In genomic region chr21:39660596-39660995, GRCh38 we compare ENCODE assay signal across 8 cellular contexts. TPM values are rescaled to one million over a fixed set of nuclear protein-coding genes. Genes with fewer than 3 reads are reported as not detected.
A peak's percentile ranks its signal among the peaks of the same experiment; 100 is the strongest.
DNase-seq lines count a peak whose midpoint lies in the region; ATAC-seq, FAIRE-seq and TF ChIP-seq lines count a peak whose summit lies in the region.

No MANE protein-coding gene starts in this region.

- peak; percentile 62 for ATAC-seq in esophagus mucosa

- H2BK5ac ChIP-seq in neuronal stem cell (ENCODE audit: low read length) = no peak overlapping the region

- no peak overlapping the region for H4K8ac ChIP-seq in neuronal stem cell (ENCODE audit: low read depth, low read length)

- H4K91ac ChIP-seq in neuronal stem cell (ENCODE audit: low read depth, low read length, poor library complexity) = no peak overlapping the region

- CTCF ChIA-PET in GM10248 (lab: Yijun Ruan, JAX) = interaction anchor here (1.2 kb wide), 1 partner anchor 13 kb away, joined by 3 read pairs; no protein-coding TSS in a partner anchor

- H3K36me3 ChIP-seq in neuronal stem cell (replicated peaks in 1 of 2; ENCODE audit: control insufficient read depth in 2 of 2, insufficient read depth in 2 of 2, low read length in 2 of 2) = no peaks in the 10 kb centered on the region

- no peak overlapping the region for H2BK120ac ChIP-seq in neuronal stem cell (ENCODE audit: low read depth, low read length)

- no peak for TF ChIP-seq CTCF in GM10248 (IDR thresholded peaks at IDR 0.05; ENCODE audit: control extremely low read depth, extremely low read depth, low read depth, missing control alignments)

- no peak for FAIRE-seq in frontal cortex (lab: Jason Lieb, UNC)

- H3K79me1 ChIP-seq in neuronal stem cell (ENCODE audit: low read depth, low read length) = no peaks in the 10 kb centered on the region

- H3K27me3 ChIP-seq in neuronal stem cell (ENCODE audit: control insufficient read depth in 3 of 3, insufficient read depth in 3 of 3, low read depth in 1 of 3, low read length in 3 of 3) = no peaks in the 10 kb centered on the region

- H2BK12ac ChIP-seq in neuronal stem cell (ENCODE audit: low read length) = no peak overlapping the region

- peaks cover 4 to 7% of the 10 kb centered on the region in 2 donors for H3K4me1 ChIP-seq in neuronal stem cell (ENCODE audit: control insufficient read depth in 2 of 2, insufficient read depth in 1 of 2, low read depth in 1 of 2, low read length in 2 of 2)

- H3K23ac ChIP-seq in neuronal stem cell (ENCODE audit: low read depth, low read length, poor library complexity) = no peak overlapping the region

- no peak overlapping the region for H2BK15ac ChIP-seq in neuronal stem cell (ENCODE audit: low read length)

- no peak overlapping the region for H3K4me2 ChIP-seq in neuronal stem cell (ENCODE audit: insufficient read depth, low read length, poor library complexity, severe bottlenecking)

- no peak overlapping the region for H3K14ac ChIP-seq in neuronal stem cell (ENCODE audit: low read length)

- no peak overlapping the region for H2AK5ac ChIP-seq in neuronal stem cell (ENCODE audit: low read depth, low read length)

- peak; percentile 82 for DNase-seq in Caki2 (ENCODE audit: low read depth)
- DNase-seq in NCI-H774 (lab: John Stamatoyannopoulos, UW) = peak; percentile 43
- DNase-seq in neuronal stem cell (ENCODE audit: low spot score) = no peak
- DNase-seq in NCI-H187 (lab: John Stamatoyannopoulos, UW) = no peak
- no peak for DNase-seq in RKO (ENCODE audit: low spot score)
- DNase-seq in frontal cortex (ENCODE audit: low spot score in 2 of 2) = no peak
- DNase-seq in GM10248 (ENCODE audit: extremely low spot score) = no peak

- no peaks in the 10 kb centered on the region for H3K9me3 ChIP-seq in neuronal stem cell (replicated peaks in 1 of 2; ENCODE audit: control insufficient read depth in 2 of 2, insufficient read depth in 1 of 2, low read depth in 1 of 2, low read length in 2 of 2)

- H3K4me3 ChIP-seq in neuronal stem cell (ENCODE audit: low read length in 2 of 2) = no peak overlapping the region

- no peak overlapping the region for H3K18ac ChIP-seq in neuronal stem cell (ENCODE audit: low read length)

- peak overlapping the region; percentile 12 for H2AFZ ChIP-seq in neuronal stem cell (ENCODE audit: low read length)

- H3K9ac ChIP-seq in neuronal stem cell (ENCODE audit: low read depth, low read length, poor library complexity) = no peak overlapping the region

- in situ Hi-C loops in Caki2 (cut with HindIII; ENCODE audit: low pct_unique_long_range_greater_than_20kb, low sequenced_read_pairs) = no loop called here

- POLR2A ChIA-PET in GM10248 (lab: Yijun Ruan, JAX) = no interaction called here

- no peak overlapping the region for H3K27ac ChIP-seq in neuronal stem cell (replicated peaks; ENCODE audit: low read length)

- H3K4ac ChIP-seq in neuronal stem cell (ENCODE audit: low read length) = no peak overlapping the region

- no CpG with 5 or more reads among the region's 11 CpGs for WGBS in neuronal stem cell (ENCODE audit: extremely low coverage in 2 of 2, insufficient read length in 2 of 2, insufficient replicate concordance in 1 of 2), 2 donors

RNA-seq across cellular contexts. Expression of gene B3GALT5, which starts 47.9 kb away (rescaled TPM):
- 12.1 and 25.4 TPM in 2 replicates for total RNA-seq in Caki2 (2014; rRNA removed; shearing (Covaris generic); ENCODE audit: low replicate concordance)
- total RNA-seq in esophagus mucosa (1.2 TPM), frontal cortex (0.41 TPM)
- 0.75 TPM for polyA plus RNA-seq in neuronal stem cell (2013, experiment 1 of 2)
- 0.83 TPM for polyA plus RNA-seq in neuronal stem cell (2013, experiment 2 of 2)

Comparison
In these comparisons a context has a peak if more than half of its experiments do, and no peak if none do; other contexts are left out.
1. DNase-seq: peak in Caki2 (single experiment) and NCI-H774 (single experiment); none in neuronal stem cell (single experiment), NCI-H187 (0 of 2), RKO (single experiment), frontal cortex (0 of 2) and GM10248 (single experiment).